Comparison of ENCODE assay signal across 14 cellular contexts in the genomic region with DNA sequence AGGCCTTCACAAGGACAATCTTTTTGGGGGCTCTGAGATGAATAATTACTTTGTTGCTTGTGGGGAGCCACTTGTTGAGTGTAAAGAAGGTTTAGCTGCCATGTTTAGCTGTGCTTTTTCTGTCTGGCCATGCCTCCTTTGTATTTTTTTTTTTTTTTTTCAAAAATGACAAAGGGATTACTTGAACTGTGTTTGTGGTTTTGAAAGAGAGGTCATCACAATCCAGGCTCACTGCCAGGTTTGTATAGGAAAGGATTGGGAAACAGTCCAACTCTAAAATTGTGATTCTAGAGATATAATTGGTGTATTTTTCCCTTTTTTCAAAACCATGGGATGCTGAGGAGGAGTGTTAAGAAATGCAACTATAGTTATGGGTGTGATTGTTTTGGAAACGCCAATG. TPM values are rescaled to one million over a fixed set of nuclear protein-coding genes. Genes with fewer than 3 reads are reported as not detected.
A peak's percentile ranks its signal among the peaks of the same experiment; 100 is the strongest.
DNase-seq lines count a peak whose midpoint lies in the region; ATAC-seq, FAIRE-seq and TF ChIP-seq lines count a peak whose summit lies in the region.
"Had no signal": no experiment of that assay in that cellular context is flagged by ENCODE, and none has a peak within 500 bp of the region (broad histone marks: within the 10 kb centered on the region; RNA-seq: fewer than 3 reads in every experiment).

No MANE protein-coding gene starts in this region.

- TF ChIP-seq POLR2A in HepG2 (IDR thresholded peaks at IDR 0.05; ENCODE audit: insufficient read depth in 1 of 2, low read depth in 2 of 2, low read length in 2 of 2): no peak
- no peak for TF ChIP-seq POLR2A in right lobe of liver (IDR thresholded peaks at IDR 0.05)

- no peaks in the 10 kb centered on the region for H3K27me3 Mint-ChIP-seq in activated T-helper 1 cell treated with anti-CD3 and anti-CD28 coated beads, Interleukin-12 subunit alpha, Interleukin-12 subunit beta, Interleukin-2, Interleukin-4 antibody, amounts not matched to agents 30 ng/mL and 10 ng/mL and 1 ng/mL, durations not matched to agents 14 hours and 24 hours and 36 hours (ENCODE audit: insufficient read depth)
- H3K27me3 Mint-ChIP-seq in T-helper 17 cell: no peaks in the 10 kb centered on the region
- H3K27me3 Mint-ChIP-seq: activated CD8-positive, alpha-beta T cell treated with anti-CD3 and anti-CD28 coated beads for 36 hours; activated naive CD4-positive, alpha-beta T cell treated with anti-CD3 and anti-CD28 coated beads, Interleukin-2, amount 50 U/mL, for 24 hours; memory B cell had no signal

- H3K27me3 ChIP-seq in HepG2 (ENCODE audit: control insufficient read depth in 1 of 2, insufficient read depth in 2 of 2, low read length in 2 of 2) (no peaks in the 10 kb centered on the region; a peak in 1 of 5 replicates), right lobe of liver (no peaks in the 10 kb centered on the region)

- no peak for FAIRE-seq in HepG2 (lab: Jason Lieb, UNC)

- no peak overlapping the region for H2AFZ ChIP-seq in HepG2 (ENCODE audit: low read length)
- H2AFZ ChIP-seq: hepatocyte, parathyroid adenoma had no signal

- TF ChIP-seq EP300 in HepG2 (IDR thresholded peaks at IDR 0.05; ENCODE audit: low read depth in 2 of 2, low read length in 2 of 2) (no peak), HepG2 (CRISPR knock-in tag; IDR thresholded peaks at IDR 0.05; ENCODE audit: borderline replicate concordance) (no peak)

- H3K4me1 ChIP-seq in HepG2 (ENCODE audit: insufficient read depth, low read length) (peaks cover 28% of the 10 kb centered on the region), right lobe of liver (peaks cover 0 to 18% (median 0%) of the 10 kb centered on the region in 4 donors)

- 73% methylated on average over 1 of the region's 1 CpG for WGBS in HepG2 (ENCODE audit: low lambda C conversion rate)
- WGBS in right lobe of liver (ENCODE audit: insufficient coverage, low coverage, low lambda C conversion rate, missing lambda C conversion rate): 33% methylated on average over 1 of the region's 1 CpG

- intact Hi-C loops in HepG2 (cut with micrococcal nuclease; ENCODE audit: unreplicated experiment): loop anchor here (10.0 kb wide), 1 partner anchor 125 kb away; the partner anchor contains the start of gene STARD7
- intact Hi-C loops in right lobe of liver (cut with DNase I): no loop called here
- intact Hi-C loops in activated T-helper 1 cell treated with anti-CD3 and anti-CD28 coated beads, Interleukin-12 subunit alpha, Interleukin-12 subunit beta, Interleukin-2, Interleukin-4 antibody, amounts not matched to agents 30 ng/mL and 10 ng/mL and 1 ng/mL, durations not matched to agents 14 hours and 24 hours and 36 hours (cut with micrococcal nuclease): no loop called here

- H3K27ac Mint-ChIP-seq in activated T-helper 1 cell treated with anti-CD3 and anti-CD28 coated beads, Interleukin-12 subunit alpha, Interleukin-12 subunit beta, Interleukin-2, Interleukin-4 antibody, amounts not matched to agents 30 ng/mL and 10 ng/mL and 1 ng/mL, durations not matched to agents 14 hours and 24 hours and 36 hours: no peak overlapping the region
- H3K27ac Mint-ChIP-seq in T-helper 17 cell: no peak overlapping the region
- H3K27ac Mint-ChIP-seq: activated CD8-positive, alpha-beta T cell treated with anti-CD3 and anti-CD28 coated beads for 36 hours; activated naive CD4-positive, alpha-beta T cell treated with anti-CD3 and anti-CD28 coated beads, Interleukin-2, amount 50 U/mL, for 24 hours; memory B cell had no signal

- peak; percentile 34 for DNase-seq in HepG2 (ENCODE audit: low spot score)
- DNase-seq in right lobe of liver: no peak
- DNase-seq in NCI-H69 (lab: John Stamatoyannopoulos, UW): peak; percentile 59
- DNase-seq in dermis microvascular lymphatic vessel endothelial cell (ENCODE audit: low read depth in 2 of 2): peak; percentile 85 to 88
- DNase-seq in occipital lobe (lab: John Stamatoyannopoulos, UW): no peak
- no peak for DNase-seq in activated T-helper 1 cell treated with anti-CD3 and anti-CD28 coated beads, Interleukin-12 subunit alpha, Interleukin-12 subunit beta, Interleukin-2, Interleukin-4 antibody, amounts not matched to agents 30 ng/mL and 10 ng/mL and 1 ng/mL, durations not matched to agents 14 hours and 24 hours and 36 hours (ENCODE audit: low spot score)
- no peak for DNase-seq in stimulated activated naive CD8-positive, alpha-beta T cell treated with anti-CD3 and anti-CD28 coated beads, Interleukin-15, Interleukin-2, amounts not matched to agents 100 U/mL and 50 U/mL, for 24 hours
- no peak for DNase-seq in T-helper 17 cell
- DNase-seq: activated CD8-positive, alpha-beta T cell treated with anti-CD3 and anti-CD28 coated beads for 36 hours; NCI-H526 had no signal

- H3K79me2 ChIP-seq in HepG2 (ENCODE audit: insufficient read depth, low read length): no peaks in the 10 kb centered on the region
- H3K79me2 ChIP-seq: hepatocyte, parathyroid adenoma had no signal

- CTCF ChIA-PET in HepG2 (lab: Yijun Ruan, JAX; ENCODE audit: low intra/inter-chr PET ratio, low total read pairs): no interaction called here

- POLR2A ChIA-PET in HepG2 (lab: Yijun Ruan, JAX): interaction anchor here (1.4 kb wide), 1 partner anchor 23 kb away, joined by 3 read pairs; no protein-coding TSS in a partner anchor

- no peak for TF ChIP-seq CTCF in HepG2 (CRISPR knock-in tag; IDR thresholded peaks at IDR 0.05)
- TF ChIP-seq CTCF in right lobe of liver (IDR thresholded peaks at IDR 0.05): no peak

- ATAC-seq in HepG2: no peak
- ATAC-seq in right lobe of liver: no peak
- ATAC-seq in stimulated activated naive CD8-positive, alpha-beta T cell treated with anti-CD3 and anti-CD28 coated beads, Interleukin-15, Interleukin-2, amounts not matched to agents 100 U/mL and 50 U/mL, for 24 hours: no peak
- no peak for ATAC-seq in T-helper 17 cell
- ATAC-seq: activated CD8-positive, alpha-beta T cell treated with anti-CD3 and anti-CD28 coated beads for 36 hours had no signal

- H3K4me3 ChIP-seq in HepG2 (replicated peaks in 1 of 3; ENCODE audit: insufficient read depth in 1 of 3, low read depth in 2 of 3, low read length in 3 of 3) (no peak overlapping the region), right lobe of liver (no peak overlapping the region)
- H3K4me3 ChIP-seq: hepatocyte had no signal

- H3K9me3 ChIP-seq in HepG2 (ENCODE audit: low read length) (no peaks in the 10 kb centered on the region), right lobe of liver (no peaks in the 10 kb centered on the region), T-helper 17 cell (ENCODE audit: control insufficient read depth, low read length, poor library complexity, severe bottlenecking) (no peaks in the 10 kb centered on the region)

- no peak overlapping the region for H3K9ac ChIP-seq in HepG2 (ENCODE audit: insufficient read depth, low read depth, low read length)
- H3K9ac ChIP-seq: parathyroid adenoma had no signal

- peaks cover 66% of the 10 kb centered on the region for H3K4me1 Mint-ChIP-seq in activated T-helper 1 cell treated with anti-CD3 and anti-CD28 coated beads, Interleukin-12 subunit alpha, Interleukin-12 subunit beta, Interleukin-2, Interleukin-4 antibody, amounts not matched to agents 30 ng/mL and 10 ng/mL and 1 ng/mL, durations not matched to agents 14 hours and 24 hours and 36 hours (ENCODE audit: low read depth)
- peaks cover 34% of the 10 kb centered on the region for H3K4me1 Mint-ChIP-seq in T-helper 17 cell

- no peaks in the 10 kb centered on the region for H3K9me3 Mint-ChIP-seq in activated T-helper 1 cell treated with anti-CD3 and anti-CD28 coated beads, Interleukin-12 subunit alpha, Interleukin-12 subunit beta, Interleukin-2, Interleukin-4 antibody, amounts not matched to agents 30 ng/mL and 10 ng/mL and 1 ng/mL, durations not matched to agents 14 hours and 24 hours and 36 hours
- H3K9me3 Mint-ChIP-seq: activated CD8-positive, alpha-beta T cell treated with anti-CD3 and anti-CD28 coated beads for 36 hours; activated naive CD4-positive, alpha-beta T cell treated with anti-CD3 and anti-CD28 coated beads, Interleukin-2, amount 50 U/mL, for 24 hours; memory B cell had no signal

- no peak overlapping the region for H3K4me3 Mint-ChIP-seq in activated T-helper 1 cell treated with anti-CD3 and anti-CD28 coated beads, Interleukin-12 subunit alpha, Interleukin-12 subunit beta, Interleukin-2, Interleukin-4 antibody, amounts not matched to agents 30 ng/mL and 10 ng/mL and 1 ng/mL, durations not matched to agents 14 hours and 24 hours and 36 hours
- no peak overlapping the region for H3K4me3 Mint-ChIP-seq in T-helper 17 cell
- H3K4me3 Mint-ChIP-seq: activated CD8-positive, alpha-beta T cell treated with anti-CD3 and anti-CD28 coated beads for 36 hours; activated naive CD4-positive, alpha-beta T cell treated with anti-CD3 and anti-CD28 coated beads, Interleukin-2, amount 50 U/mL, for 24 hours; memory B cell had no signal

- H3K36me3 ChIP-seq in HepG2 (replicated peaks in 1 of 2; ENCODE audit: control insufficient read depth in 1 of 2, insufficient read depth in 2 of 2, low read length in 2 of 2) (peaks cover 5 to 15% of the 10 kb centered on the region in 2 experiments; a peak in 4 of 5 replicates), right lobe of liver (no peaks in the 10 kb centered on the region)

- in situ Hi-C loops in HepG2 (cut with HindIII; ENCODE audit: extremely low pct_ligation_motif_present, low pct_unique_long_range_greater_than_20kb): no loop called here

- no peaks in the 10 kb centered on the region for H4K20me1 ChIP-seq in HepG2 (ENCODE audit: insufficient read depth, low read length)

- H3K4me2 ChIP-seq in HepG2 (ENCODE audit: low read depth, low read length): no peak overlapping the region
- H3K4me2 ChIP-seq: hepatocyte had no signal

- H3K27ac ChIP-seq in HepG2 (ENCODE audit: extremely low read length, insufficient read depth, low read length) (no peak overlapping the region), right lobe of liver (no peak overlapping the region)
- H3K27ac ChIP-seq: hepatocyte, parathyroid adenoma had no signal

- no TSS peak for BruUV-seq in HepG2 (replicated peaks; lab: Mats Ljungman, UMichigan)

- no peak for TF ChIP-seq RAD21 in HepG2 (CRISPR knock-in tag; IDR thresholded peaks at IDR 0.05)

- H3K36me3 Mint-ChIP-seq in activated T-helper 1 cell treated with anti-CD3 and anti-CD28 coated beads, Interleukin-12 subunit alpha, Interleukin-12 subunit beta, Interleukin-2, Interleukin-4 antibody, amounts not matched to agents 30 ng/mL and 10 ng/mL and 1 ng/mL, durations not matched to agents 14 hours and 24 hours and 36 hours (ENCODE audit: low read depth): peaks cover 42% of the 10 kb centered on the region
- peaks cover 5% of the 10 kb centered on the region for H3K36me3 Mint-ChIP-seq in T-helper 17 cell (ENCODE audit: low read depth)
- H3K36me3 Mint-ChIP-seq: memory B cell had no signal

RNA-seq across cellular contexts. Expression of gene ITPRIPL1, which starts 4.3 kb away (rescaled TPM):
- total RNA-seq in HepG2 (2016; rRNA removed; fragmentation: Illumina TruSeq; extraction: Trizol): 8.7 and 11.7 TPM in 2 replicates
- 1.8 TPM in 2 replicates for total RNA-seq in HepG2 (2016; cell fraction: cytosol; rRNA removed; fragmentation: Illumina TruSeq; extraction: Trizol; ENCODE audit: low read depth)
- total RNA-seq in HepG2 (2016; cell fraction: insoluble cytoplasmic fraction; rRNA removed; fragmentation: Illumina TruSeq; extraction: Trizol): 9.0 and 10.8 TPM in 2 replicates
- total RNA-seq in HepG2 (2016; cell fraction: membrane; rRNA removed; fragmentation: Illumina TruSeq; extraction: Trizol): 6.8 and 7.2 TPM in 2 replicates
- 7.6 and 9.0 TPM in 2 replicates for total RNA-seq in HepG2 (2016; cell fraction: nucleus; rRNA removed; fragmentation: Illumina TruSeq; extraction: Trizol)
- 4.3 and 6.3 TPM in 2 replicates for polyA plus RNA-seq in HepG2 (2011; rRNA removed)
- 5.1 and 5.4 TPM in 2 replicates for polyA plus RNA-seq in HepG2 (2011; cell fraction: cytosol; rRNA removed)
- 4.6 and 5.3 TPM in 2 replicates for polyA plus RNA-seq in HepG2 (2011; cell fraction: nucleus; rRNA removed)
- polyA plus RNA-seq in HepG2 (2012): 7.4 and 9.8 TPM in 2 replicates
- 1.3 and 2.7 TPM in 2 replicates for polyA plus RNA-seq in HepG2 (2016; cell fraction: cytosol; fragmentation: Illumina TruSeq; extraction: Trizol; ENCODE audit: low read depth)
- polyA plus RNA-seq in HepG2 (2016; cell fraction: insoluble cytoplasmic fraction; fragmentation: Illumina TruSeq; extraction: Trizol; ENCODE audit: low read depth): 6.6 and 6.7 TPM in 2 replicates
- polyA plus RNA-seq in HepG2 (2016; cell fraction: membrane; fragmentation: Illumina TruSeq; extraction: Trizol; ENCODE audit: low read depth): 2.8 and 3.9 TPM in 2 replicates
- 11.2 and 11.5 TPM in 2 replicates for polyA plus RNA-seq in HepG2 (2016; cell fraction: nucleus; fragmentation: Illumina TruSeq; extraction: Trizol; ENCODE audit: insufficient read depth, low read depth)
- polyA minus RNA-seq in HepG2 (2011; rRNA and poly(A)+ RNA removed; ENCODE audit: low replicate concordance): 0.16 and 9.3 TPM in 2 replicates
- polyA minus RNA-seq in HepG2 (2011; cell fraction: cytosol; rRNA and poly(A)+ RNA removed): 3.9 and 4.1 TPM in 2 replicates
- polyA minus RNA-seq in HepG2 (2011; cell fraction: nucleus; rRNA and poly(A)+ RNA removed): 2.7 TPM in 2 replicates
- total RNA-seq in right lobe of liver: 1 to 10 TPM in 1 of 6 experiments, under 1 TPM in 5; 0.15 to 1.2 (median 0.24) TPM
- 4.0 and 4.4 TPM in 2 replicates for total RNA-seq in dermis microvascular lymphatic vessel endothelial cell
- total RNA-seq in occipital lobe: 7.5 TPM
- 52.1 and 54.5 TPM in 2 replicates for total RNA-seq in activated T-helper 1 cell treated with anti-CD3 and anti-CD28 coated beads, Interleukin-12 subunit alpha, Interleukin-12 subunit beta, Interleukin-2, Interleukin-4 antibody, amounts not matched to agents 30 ng/mL and 10 ng/mL and 1 ng/mL, durations not matched to agents 14 hours and 24 hours and 36 hours
- total RNA-seq in T-helper 17 cell: 1 to 10 TPM; 6.6 to 9.9 TPM

RNA-seq across cellular contexts. Expression of gene NCAPH, which starts 6.2 kb away (rescaled TPM):
- total RNA-seq in HepG2 (2016; rRNA removed; fragmentation: Illumina TruSeq; extraction: Trizol) (48.8 and 66.9 TPM in 2 replicates), right lobe of liver (1 to 10 TPM in 2 of 6 experiments, under 1 TPM in 4; 0.24 to 1.6 (median 0.72) TPM), dermis microvascular lymphatic vessel endothelial cell (7.6 and 16.3 TPM in 2 replicates), occipital lobe (2.3 TPM), T-helper 17 cell (1 to 10 TPM; 1.4 to 3.0 TPM)
- 17.2 and 17.9 TPM in 2 replicates for total RNA-seq in HepG2 (2016; cell fraction: cytosol; rRNA removed; fragmentation: Illumina TruSeq; extraction: Trizol; ENCODE audit: low read depth)
- total RNA-seq in HepG2 (2016; cell fraction: insoluble cytoplasmic fraction; rRNA removed; fragmentation: Illumina TruSeq; extraction: Trizol): 51.2 and 65.6 TPM in 2 replicates
- 23.8 and 28.9 TPM in 2 replicates for total RNA-seq in HepG2 (2016; cell fraction: membrane; rRNA removed; fragmentation: Illumina TruSeq; extraction: Trizol)
- 27.0 and 29.9 TPM in 2 replicates for total RNA-seq in HepG2 (2016; cell fraction: nucleus; rRNA removed; fragmentation: Illumina TruSeq; extraction: Trizol)
- polyA plus RNA-seq in HepG2 (2011; rRNA removed): 13.5 and 22.8 TPM in 2 replicates
- 15.0 and 23.3 TPM in 2 replicates for polyA plus RNA-seq in HepG2 (2011; cell fraction: cytosol; rRNA removed)
- polyA plus RNA-seq in HepG2 (2011; cell fraction: nucleus; rRNA removed): 9.2 and 13.0 TPM in 2 replicates
- polyA plus RNA-seq in HepG2 (2012): 7.8 and 19.4 TPM in 2 replicates
- polyA plus RNA-seq in HepG2 (2016; cell fraction: cytosol; fragmentation: Illumina TruSeq; extraction: Trizol; ENCODE audit: low read depth): 3.3 and 5.6 TPM in 2 replicates
- 62.0 and 66.5 TPM in 2 replicates for polyA plus RNA-seq in HepG2 (2016; cell fraction: insoluble cytoplasmic fraction; fragmentation: Illumina TruSeq; extraction: Trizol; ENCODE audit: low read depth)
- polyA plus RNA-seq in HepG2 (2016; cell fraction: membrane; fragmentation: Illumina TruSeq; extraction: Trizol; ENCODE audit: low read depth): 9.1 and 10.8 TPM in 2 replicates
- polyA plus RNA-seq in HepG2 (2016; cell fraction: nucleus; fragmentation: Illumina TruSeq; extraction: Trizol; ENCODE audit: insufficient read depth, low read depth): 35.6 and 38.5 TPM in 2 replicates
- polyA minus RNA-seq in HepG2 (2011; rRNA and poly(A)+ RNA removed; ENCODE audit: low replicate concordance): 29.4 and 107 TPM in 2 replicates
- 12.9 and 17.8 TPM in 2 replicates for polyA minus RNA-seq in HepG2 (2011; cell fraction: cytosol; rRNA and poly(A)+ RNA removed)
- polyA minus RNA-seq in HepG2 (2011; cell fraction: nucleus; rRNA and poly(A)+ RNA removed): 9.4 and 16.4 TPM in 2 replicates
- total RNA-seq in activated T-helper 1 cell treated with anti-CD3 and anti-CD28 coated beads, Interleukin-12 subunit alpha, Interleukin-12 subunit beta, Interleukin-2, Interleukin-4 antibody, amounts not matched to agents 30 ng/mL and 10 ng/mL and 1 ng/mL, durations not matched to agents 14 hours and 24 hours and 36 hours: 64.7 and 69.7 TPM in 2 replicates

RNA-seq across cellular contexts. Expression of gene SNRNP200, which starts 24.1 kb away (rescaled TPM):
- total RNA-seq in HepG2 (2016; rRNA removed; fragmentation: Illumina TruSeq; extraction: Trizol) (99.0 and 163 TPM in 2 replicates), right lobe of liver (10 to 100 TPM; 43.6 to 52.5 (median 46.8) TPM), dermis microvascular lymphatic vessel endothelial cell (47.8 and 65.4 TPM in 2 replicates), occipital lobe (40.4 TPM), T-helper 17 cell (100 to 1,000 TPM; 189 to 224 TPM)
- 47.2 and 52.9 TPM in 2 replicates for total RNA-seq in HepG2 (2016; cell fraction: cytosol; rRNA removed; fragmentation: Illumina TruSeq; extraction: Trizol; ENCODE audit: low read depth)
- total RNA-seq in HepG2 (2016; cell fraction: insoluble cytoplasmic fraction; rRNA removed; fragmentation: Illumina TruSeq; extraction: Trizol): 96.1 and 157 TPM in 2 replicates
- total RNA-seq in HepG2 (2016; cell fraction: membrane; rRNA removed; fragmentation: Illumina TruSeq; extraction: Trizol): 38.5 and 38.9 TPM in 2 replicates
- total RNA-seq in HepG2 (2016; cell fraction: nucleus; rRNA removed; fragmentation: Illumina TruSeq; extraction: Trizol): 100 and 111 TPM in 2 replicates
- 228 and 232 TPM in 2 replicates for polyA plus RNA-seq in HepG2 (2011; rRNA removed)
- polyA plus RNA-seq in HepG2 (2011; cell fraction: cytosol; rRNA removed): 208 and 241 TPM in 2 replicates
- 356 and 374 TPM in 2 replicates for polyA plus RNA-seq in HepG2 (2011; cell fraction: nucleus; rRNA removed)
- 140 and 148 TPM in 2 replicates for polyA plus RNA-seq in HepG2 (2012)
- polyA plus RNA-seq in HepG2 (2016; cell fraction: cytosol; fragmentation: Illumina TruSeq; extraction: Trizol; ENCODE audit: low read depth): 7.3 and 8.8 TPM in 2 replicates
- polyA plus RNA-seq in HepG2 (2016; cell fraction: insoluble cytoplasmic fraction; fragmentation: Illumina TruSeq; extraction: Trizol; ENCODE audit: low read depth): 181 and 193 TPM in 2 replicates
- polyA plus RNA-seq in HepG2 (2016; cell fraction: membrane; fragmentation: Illumina TruSeq; extraction: Trizol; ENCODE audit: low read depth): 14.0 and 16.1 TPM in 2 replicates
- 219 and 234 TPM in 2 replicates for polyA plus RNA-seq in HepG2 (2016; cell fraction: nucleus; fragmentation: Illumina TruSeq; extraction: Trizol; ENCODE audit: insufficient read depth, low read depth)
- polyA minus RNA-seq in HepG2 (2011; rRNA and poly(A)+ RNA removed; ENCODE audit: low replicate concordance): 554 and 704 TPM in 2 replicates
- polyA minus RNA-seq in HepG2 (2011; cell fraction: cytosol; rRNA and poly(A)+ RNA removed): 179 and 186 TPM in 2 replicates
- 151 and 182 TPM in 2 replicates for polyA minus RNA-seq in HepG2 (2011; cell fraction: nucleus; rRNA and poly(A)+ RNA removed)
- total RNA-seq in activated T-helper 1 cell treated with anti-CD3 and anti-CD28 coated beads, Interleukin-12 subunit alpha, Interleukin-12 subunit beta, Interleukin-2, Interleukin-4 antibody, amounts not matched to agents 30 ng/mL and 10 ng/mL and 1 ng/mL, durations not matched to agents 14 hours and 24 hours and 36 hours: 192 and 196 TPM in 2 replicates

Comparison
In these comparisons a context has a peak if more than half of its experiments do, and no peak if none do; other contexts are left out.
1. DNase-seq: peak in HepG2 (single experiment), NCI-H69 (single experiment) and dermis microvascular lymphatic vessel endothelial cell (2 of 2); none in right lobe of liver (0 of 3), occipital lobe (single experiment), activated T-helper 1 cell treated with anti-CD3 and anti-CD28 coated beads, Interleukin-12 subunit alpha, Interleukin-12 subunit beta, Interleukin-2, Interleukin-4 antibody, amounts not matched to agents 30 ng/mL and 10 ng/mL and 1 ng/mL, durations not matched to agents 14 hours and 24 hours and 36 hours (single experiment), stimulated activated naive CD8-positive, alpha-beta T cell treated with anti-CD3 and anti-CD28 coated beads, Interleukin-15, Interleukin-2, amounts not matched to agents 100 U/mL and 50 U/mL, for 24 hours (single experiment) and T-helper 17 cell (0 of 3).